8 cellular contexts compared by ENCODE assay signal in genomic region chr16:50741808-50742520, GRCh38.
DNase-seq lines count a peak whose midpoint lies in the region; ATAC-seq and TF ChIP-seq lines count a peak whose summit lies in the region.

CYLD (plus strand) TSS chr16:50742086; CDS start chr16:50749699, 7,613 bp downstream.

- 0 out of 2 replicates have a peak, but pooled peaks cover 1% of the 10 kb centered on the region for H3F3A ChIP-seq in MM.1S (ENCODE audit: insufficient read depth, low read length)

- peaks cover 19% of the 10 kb centered on the region for H3K4me1 Mint-ChIP-seq in nephron progenitor cell
- peaks cover 48% of the 10 kb centered on the region for H3K4me1 Mint-ChIP-seq in stimulated activated naive CD8-positive, alpha-beta T cell treated with anti-CD3 and anti-CD28 coated beads, Interleukin-15, amount 100 ng/mL, for 72 hours

- H3K4me2 ChIP-seq in MM.1S (ENCODE audit: low read depth, low read length) = peak within 1 kb of the TSS; percentile 90

- peaks cover 7% of the 10 kb centered on the region; the same call in 1 of the 2 replicates for H3K27me3 ChIP-seq in HAP-1 (ENCODE audit: low read depth)
- H3K27me3 ChIP-seq in MM.1S (replicated peaks; ENCODE audit: insufficient read depth, low read length) = no peaks in the 10 kb centered on the region

- H3K9me2 ChIP-seq in MM.1S (replicated peaks; ENCODE audit: insufficient read depth, low read length) = no peaks in the 10 kb centered on the region

- in situ Hi-C loops in HAP-1 (cut with MboI; ENCODE audit: low sequenced_read_pairs) = no loop called here

- peaks cover 8% of the 10 kb centered on the region for H3K36me3 Mint-ChIP-seq in nephron progenitor cell (ENCODE audit: low read depth)

- peaks cover 42% of the 10 kb centered on the region for H3K79me2 ChIP-seq in MM.1S (ENCODE audit: low read length)

- H3K4me1 ChIP-seq in ES-I3 (ENCODE audit: insufficient read depth, low read length) (peaks cover 15% of the 10 kb centered on the region; the same call in 1 of the 2 replicates), HAP-1 (peaks cover 15% of the 10 kb centered on the region), MM.1S (ENCODE audit: low read length) (peaks cover 16% of the 10 kb centered on the region; the same call in 1 of the 2 replicates)

- no peaks in the 10 kb centered on the region for H3K9me3 Mint-ChIP-seq in nephron progenitor cell
- no peaks in the 10 kb centered on the region for H3K9me3 Mint-ChIP-seq in stimulated activated naive CD8-positive, alpha-beta T cell treated with anti-CD3 and anti-CD28 coated beads, Interleukin-15, amount 100 ng/mL, for 72 hours

- peak; percentile 93 for ATAC-seq in stimulated activated naive CD8-positive, alpha-beta T cell treated with anti-CD3 and anti-CD28 coated beads, Interleukin-15, amount 100 ng/mL, for 72 hours

- peaks cover 43% of the 10 kb centered on the region for H3K27me3 Mint-ChIP-seq in nephron progenitor cell (ENCODE audit: low read depth, poor library complexity)
- H3K27me3 Mint-ChIP-seq in stimulated activated naive CD8-positive, alpha-beta T cell treated with anti-CD3 and anti-CD28 coated beads, Interleukin-15, amount 100 ng/mL, for 72 hours = no peaks in the 10 kb centered on the region

- H3K4me3 Mint-ChIP-seq in nephron progenitor cell = peak within 1 kb of the TSS; percentile 85
- peak within 1 kb of the TSS; percentile 94 to 96 for H3K4me3 Mint-ChIP-seq in stimulated activated naive CD8-positive, alpha-beta T cell treated with anti-CD3 and anti-CD28 coated beads, Interleukin-15, amount 100 ng/mL, for 72 hours

- no peaks in the 10 kb centered on the region for H4K20me1 ChIP-seq in MM.1S (ENCODE audit: insufficient read depth, low read length)

- peak within 1 kb of the TSS; percentile 64 for H3K9ac ChIP-seq in ES-I3 (ENCODE audit: low read depth, low read length)
- peak within 1 kb of the TSS; percentile 95 for H3K9ac ChIP-seq in MM.1S (ENCODE audit: low read length)

- no peaks in the 10 kb centered on the region for H3K9me3 ChIP-seq in ES-I3 (ENCODE audit: control insufficient read depth, insufficient read depth, low read length)
- no peaks in the 10 kb centered on the region for H3K9me3 ChIP-seq in HAP-1
- H3K9me3 ChIP-seq in MM.1S (replicated peaks; ENCODE audit: insufficient read depth, low read length) = no peaks in the 10 kb centered on the region

- H3K36me3 ChIP-seq in ES-I3 (ENCODE audit: insufficient read depth, low read length) (no peaks in the 10 kb centered on the region; the same call in 1 of the 2 replicates), HAP-1 (replicated peaks) (peaks cover 3% of the 10 kb centered on the region; the same call in 1 of the 2 replicates), MM.1S (replicated peaks; ENCODE audit: insufficient read depth, low read length) (0 out of 2 replicates have a peak, but pooled peaks cover 5% of the 10 kb centered on the region)

- H3K4me3 ChIP-seq in HAP-1 (peak within 1 kb of the TSS; percentile 58), MM.1S (ENCODE audit: low read length) (peak within 1 kb of the TSS; percentile 88)

- H3K27ac ChIP-seq in MM.1S (ENCODE audit: low read length) = peak within 1 kb of the TSS; percentile 84

- peak within 1 kb of the TSS; percentile 91 for H2AFZ ChIP-seq in MM.1S (ENCODE audit: low read length)

- no peak within 1 kb of the TSS for H3K27ac Mint-ChIP-seq in nephron progenitor cell
- H3K27ac Mint-ChIP-seq in stimulated activated naive CD8-positive, alpha-beta T cell treated with anti-CD3 and anti-CD28 coated beads, Interleukin-15, amount 100 ng/mL, for 72 hours = peak within 1 kb of the TSS; percentile 96 to 97

- TF ChIP-seq CTCF in MM.1S (IDR thresholded peaks at IDR 0.05; ENCODE audit: low read length) (no peak), nephron progenitor cell (IDR thresholded peaks at IDR 0.05) (no peak)

- DNase-seq in HAP-1 (ENCODE audit: low spot score in 2 of 2) = peak; percentile 98 to 99
- peak; percentile 100 for DNase-seq in MM.1S
- DNase-seq in SIG-M5 (lab: John Stamatoyannopoulos, UW) = peak; percentile 82
- DNase-seq in activated gamma-delta T cell (lab: John Stamatoyannopoulos, UW) = peak; percentile 99
- DNase-seq in fibroblast of the conjunctiva (ENCODE audit: low read depth) = peak; percentile 99
- DNase-seq in nephron progenitor cell = peak; percentile 98
- peak; percentile 100 for DNase-seq in stimulated activated naive CD8-positive, alpha-beta T cell treated with anti-CD3 and anti-CD28 coated beads, Interleukin-15, amount 100 ng/mL, for 72 hours

Comparison
In these comparisons a context has a peak if more than half of its experiments do, and no peak if none do; other contexts are left out.
1. Peak in every context shown above with its lines: DNase-seq, ATAC-seq, H3K4me3 ChIP-seq and H3K27ac ChIP-seq.